ENCODE assay signal across 18 cellular contexts in genomic region chr4:153542131-153542530, GRCh38.
DNase-seq lines count a peak whose midpoint lies in the region; ATAC-seq, FAIRE-seq and TF ChIP-seq lines count a peak whose summit lies in the region.
"Had no signal": no experiment of that assay in that cellular context is flagged by ENCODE, and none has a peak within 500 bp of the region (broad histone marks: within the 10 kb centered on the region; RNA-seq: fewer than 3 reads in every experiment).

No MANE protein-coding gene starts in this region.

- no peaks in the 10 kb centered on the region for H3K9me3 Mint-ChIP-seq in CD4-positive, CD25-positive, alpha-beta regulatory T cell
- no peaks in the 10 kb centered on the region for H3K9me3 Mint-ChIP-seq in activated naive CD8-positive, alpha-beta T cell treated with anti-CD3 and anti-CD28 coated beads, Interleukin-2, amount 50 U/mL, for 24 hours
- H3K9me3 Mint-ChIP-seq in nephron: no peaks in the 10 kb centered on the region
- H3K9me3 Mint-ChIP-seq: endodermal cell, nephron progenitor cell had no signal

- FAIRE-seq in urothelium cell line (lab: Jason Lieb, UNC): no peak

- peaks cover 15% of the 10 kb centered on the region for H3K36me3 Mint-ChIP-seq in CD4-positive, CD25-positive, alpha-beta regulatory T cell
- H3K36me3 Mint-ChIP-seq in activated naive CD8-positive, alpha-beta T cell treated with anti-CD3 and anti-CD28 coated beads, Interleukin-2, amount 50 U/mL, for 24 hours (ENCODE audit: low read depth): peaks cover 32% of the 10 kb centered on the region
- peaks cover 14% of the 10 kb centered on the region for H3K36me3 Mint-ChIP-seq in nephron (ENCODE audit: low read depth)

- no peak for TF ChIP-seq CTCF in nephron (IDR thresholded peaks at IDR 0.05; ENCODE audit: unreplicated experiment in 3 of 3)
- TF ChIP-seq CTCF in foreskin fibroblast (IDR thresholded peaks at IDR 0.05; ENCODE audit: low read depth, low read length): no peak

- H3K9me3 ChIP-seq in CD4-positive, CD25-positive, alpha-beta regulatory T cell (ENCODE audit: control insufficient read depth in 2 of 2, low read length in 2 of 2): no peaks in the 10 kb centered on the region

- H3K27me3 ChIP-seq in CD4-positive, CD25-positive, alpha-beta regulatory T cell (ENCODE audit: control insufficient read depth, insufficient read depth, low read length): no peaks in the 10 kb centered on the region

- no peak overlapping the region for H3K27ac ChIP-seq in CD4-positive, CD25-positive, alpha-beta regulatory T cell (ENCODE audit: insufficient read depth, low read length, poor library complexity, severe bottlenecking)
- H3K27ac ChIP-seq: WERI-Rb-1 had no signal

- peaks cover 42 to 89% (median 53%) of the 10 kb centered on the region in 4 donors for H3K4me1 Mint-ChIP-seq in CD4-positive, CD25-positive, alpha-beta regulatory T cell
- peaks cover 74% of the 10 kb centered on the region for H3K4me1 Mint-ChIP-seq in activated naive CD8-positive, alpha-beta T cell treated with anti-CD3 and anti-CD28 coated beads, Interleukin-2, amount 50 U/mL, for 24 hours
- peaks cover 72% of the 10 kb centered on the region for H3K4me1 Mint-ChIP-seq in nephron

- H3K27ac Mint-ChIP-seq in CD4-positive, CD25-positive, alpha-beta regulatory T cell: peak overlapping the region in 2 of 3 donors; percentile 52 to 96
- H3K27ac Mint-ChIP-seq in activated naive CD8-positive, alpha-beta T cell treated with anti-CD3 and anti-CD28 coated beads, Interleukin-2, amount 50 U/mL, for 24 hours: peak overlapping the region; percentile 71
- H3K27ac Mint-ChIP-seq in nephron: peak overlapping the region in 2 of 3 experiments; percentile 56 to 94
- H3K27ac Mint-ChIP-seq: activated CD8-positive, alpha-beta memory T cell treated with anti-CD3 and anti-CD28 coated beads, Interleukin-2, amount 10 ng/mL, durations not matched to agents 7 days and 5 days; endodermal cell; nephron progenitor cell had no signal

- ATAC-seq in CD4-positive, CD25-positive, alpha-beta regulatory T cell (ENCODE audit: low read depth in 2 of 2): no peak
- peak; percentile 18 for ATAC-seq in GM18867 (IDR thresholded peaks at IDR 0.05; ENCODE audit: unreplicated experiment)
- no peak for ATAC-seq in activated naive CD8-positive, alpha-beta T cell treated with anti-CD3 and anti-CD28 coated beads, Interleukin-2, amount 50 U/mL, for 24 hours
- ATAC-seq: left ventricle myocardium superior had no signal

- DNase-seq in CD4-positive, CD25-positive, alpha-beta regulatory T cell: no peak
- no peak for DNase-seq in activated naive CD8-positive, alpha-beta T cell treated with anti-CD3 and anti-CD28 coated beads, Interleukin-2, amount 50 U/mL, for 24 hours
- DNase-seq in NCI-H1092 (lab: John Stamatoyannopoulos, UW) (no peak), foreskin fibroblast (no peak), urothelium cell line (ENCODE audit: low spot score) (no peak), NOMO-1 (lab: John Stamatoyannopoulos, UW; ENCODE audit: unreplicated experiment in 2 of 2) (no peak)
- DNase-seq: AML-193, DMS79 treated with DMSO at 0.1 percent for 48 hours, H7, left ventricle myocardium superior, NCI-H774, nephron progenitor cell, RPMI8226, WERI-Rb-1 had no signal

- no peak overlapping the region for H3K4me3 ChIP-seq in CD4-positive, CD25-positive, alpha-beta regulatory T cell (ENCODE audit: low read depth, low read length)
- no peak overlapping the region for H3K4me3 ChIP-seq in foreskin fibroblast (ENCODE audit: low read depth in 1 of 2, low read length in 2 of 2)

- H3K36me3 ChIP-seq in CD4-positive, CD25-positive, alpha-beta regulatory T cell (ENCODE audit: control insufficient read depth, insufficient read depth, low read length): peaks cover 16% of the 10 kb centered on the region
- H3K36me3 ChIP-seq: WERI-Rb-1 had no signal

- H3K4me3 Mint-ChIP-seq in CD4-positive, CD25-positive, alpha-beta regulatory T cell: peak overlapping the region in 2 of 4 donors; percentile 4 to 47
- H3K4me3 Mint-ChIP-seq in activated naive CD8-positive, alpha-beta T cell treated with anti-CD3 and anti-CD28 coated beads, Interleukin-2, amount 50 U/mL, for 24 hours: no peak overlapping the region
- H3K4me3 Mint-ChIP-seq in nephron: no peak overlapping the region
- H3K4me3 Mint-ChIP-seq: activated CD8-positive, alpha-beta memory T cell treated with anti-CD3 and anti-CD28 coated beads, Interleukin-2, amount 10 ng/mL, durations not matched to agents 7 days and 5 days; endodermal cell; nephron progenitor cell had no signal

- H3K27me3 Mint-ChIP-seq in CD4-positive, CD25-positive, alpha-beta regulatory T cell: no peaks in the 10 kb centered on the region
- no peaks in the 10 kb centered on the region for H3K27me3 Mint-ChIP-seq in activated naive CD8-positive, alpha-beta T cell treated with anti-CD3 and anti-CD28 coated beads, Interleukin-2, amount 50 U/mL, for 24 hours
- no peaks in the 10 kb centered on the region for H3K27me3 Mint-ChIP-seq in nephron (ENCODE audit: low read depth)
- H3K27me3 Mint-ChIP-seq: activated CD8-positive, alpha-beta memory T cell treated with anti-CD3 and anti-CD28 coated beads, Interleukin-2, amount 10 ng/mL, durations not matched to agents 7 days and 5 days had no signal

- peaks cover 67% of the 10 kb centered on the region for H3K4me1 ChIP-seq in CD4-positive, CD25-positive, alpha-beta regulatory T cell (ENCODE audit: control insufficient read depth, insufficient read depth, low read length, poor library complexity, severe bottlenecking)
